22 cellular contexts compared by ENCODE assay signal in the genomic region with DNA sequence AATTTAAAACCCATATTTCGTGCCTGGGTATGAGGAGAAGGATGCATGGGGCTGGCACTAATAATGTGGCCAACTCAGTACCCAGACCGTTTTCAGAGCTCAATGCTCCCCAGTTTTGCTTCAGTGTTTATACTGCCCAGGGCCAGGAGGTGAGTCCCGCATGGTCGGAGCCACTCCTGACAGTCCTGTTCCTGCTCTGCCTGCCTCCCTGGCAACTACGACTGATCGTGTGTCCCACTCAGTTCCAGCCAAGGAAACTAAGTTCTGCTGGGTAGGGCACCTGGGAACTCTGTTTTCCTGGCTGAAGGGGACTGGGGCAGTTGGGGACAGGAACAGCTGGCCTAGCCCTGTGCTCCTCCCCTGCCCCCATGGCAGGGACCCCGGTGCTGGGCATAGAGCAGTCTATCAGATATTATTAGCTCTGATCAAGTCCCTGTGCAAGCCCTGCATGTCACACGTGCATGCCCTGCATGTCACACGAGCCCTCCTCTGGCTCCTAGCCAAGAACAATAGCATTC.
DNase-seq lines count a peak whose midpoint lies in the region; ATAC-seq and TF ChIP-seq lines count a peak whose summit lies in the region.
"Had no signal": no experiment of that assay in that cellular context is flagged by ENCODE, and none has a peak within 500 bp of the region (broad histone marks: within the 10 kb centered on the region; RNA-seq: fewer than 3 reads in every experiment).

No MANE protein-coding gene starts in this region.

- no peak for ATAC-seq in HG03108 (IDR thresholded peaks at IDR 0.05; ENCODE audit: unreplicated experiment)
- ATAC-seq: GM23338, lower lobe of right lung, mucosa of descending colon, SK-N-SH treated with all-trans-retinoic acid at 6 μM for 48 hours had no signal

- DNase-seq in DMS79 treated with DMSO at 0.1 percent for 48 hours (lab: John Stamatoyannopoulos, UW) (peak; percentile 11), DMS79 (lab: John Stamatoyannopoulos, UW) (no peak), NCI-H1417 treated with DMSO at 0.1 percent for 48 hours (lab: John Stamatoyannopoulos, UW) (peak; percentile 21), NCI-H345 (lab: John Stamatoyannopoulos, UW) (peak; percentile 88), coronary artery (ENCODE audit: low spot score) (peak; percentile 33), 8988T (no peak), hypothalamus (lab: John Stamatoyannopoulos, UW) (no peak)
- DNase-seq: activated CD4-positive, alpha-beta T cell treated with anti-CD3 and anti-CD28 coated beads, Interleukin-2, amount 50 U/mL, for 4 hours; activated naive CD4-positive, alpha-beta T cell; activated T-cell treated with anti-CD3 and anti-CD28 coated beads for 4 hours; brain microvascular endothelial cell; lower lobe of right lung; mucosa of descending colon; NCI-H226; nephron progenitor cell; RPMI8226; upper lobe of left lung; WERI-Rb-1 had no signal

- H3K4me3 ChIP-seq in coronary artery, result no peak overlapping the region
- H3K4me3 ChIP-seq: adrenal gland, GM23338, lower lobe of right lung, mucosa of descending colon, upper lobe of left lung had no signal

- no peak overlapping the region for H3K27ac ChIP-seq in coronary artery
- H3K27ac ChIP-seq: adrenal gland, brain microvascular endothelial cell, lower lobe of right lung, upper lobe of left lung, WERI-Rb-1 had no signal

- TF ChIP-seq CTCF in coronary artery (IDR thresholded peaks at IDR 0.05), result no peak

Comparison
In these comparisons a context has a peak if more than half of its experiments do, and no peak if none do; other contexts are left out.
1. DNase-seq: peak in DMS79 treated with DMSO at 0.1 percent for 48 hours (single experiment), NCI-H1417 treated with DMSO at 0.1 percent for 48 hours (single experiment), NCI-H345 (single experiment) and coronary artery (single experiment); none in DMS79 (single experiment), 8988T (single experiment) and hypothalamus (0 of 51).